In genomic region chr1:32870615-32871363, GRCh38 we compare ENCODE assay signal across 1 cellular context.
TF ChIP-seq lines count a peak whose summit lies in the region.

Gene FNDC5, minus strand, starts transcription at chr1:32870912.

TF ChIP-seq in IMR-90, 13 proteins besides CTCF, POLR2A, EP300 and RAD21 (continued from another document):
- TF ChIP-seq USF2 (IDR thresholded peaks at IDR 0.05; ENCODE audit: low read depth, low read length) (no peak), BHLHE40 (IDR thresholded peaks at IDR 0.05; ENCODE audit: low read depth, low read length) (no peak)
